In genomic region chr16:79757163-79757562, GRCh38 we compare ENCODE assay signal across 17 cellular contexts.
"Had no signal": no experiment of that assay in that cellular context is flagged by ENCODE, and none has a peak within 500 bp of the region (broad histone marks: within the 10 kb centered on the region; RNA-seq: fewer than 3 reads in every experiment).

No MANE protein-coding gene starts in this region.

- H3K36me3 ChIP-seq: ascending aorta, gastroesophageal sphincter, left ventricle myocardium inferior, suprapubic skin had no signal

- H3K27me3 ChIP-seq: ascending aorta, gastroesophageal sphincter, suprapubic skin had no signal

- H3K4me3 ChIP-seq: ascending aorta, coronary artery, gastroesophageal sphincter, left ventricle myocardium inferior, psoas muscle, suprapubic skin had no signal

- ATAC-seq: gastroesophageal sphincter; psoas muscle; sciatic nerve; stimulated activated naive B cell treated with anti-CD40 and anti-IgM and Interleukin-4, amounts not matched to agents 10 μg/mL and 1 μg/mL and 100 μg/mL, for 72 hours had no signal

- H3K27ac ChIP-seq: ascending aorta, coronary artery, epithelial cell of prostate, gastroesophageal sphincter, left ventricle myocardium inferior, psoas muscle, suprapubic skin had no signal

- DNase-seq: activated B cell treated with CpG ODN at 0.5 μM for 24 hours; activated naive CD4-positive, alpha-beta T cell; activated T-cell treated with anti-CD3 and anti-CD28 coated beads, Interleukin-2, amount 50 U/mL, for 48 hours; caudate nucleus; effector memory CD4-positive, alpha-beta T cell; left ventricle myocardium inferior; occipital lobe; psoas muscle; stimulated activated CD4-positive, alpha-beta T cell treated with anti-CD3 and anti-CD28 coated beads, Interleukin-2, amount 100 ng/mL, for 24 hours; stimulated activated naive B cell treated with anti-CD40 and anti-IgM and Interleukin-4, amounts not matched to agents 10 μg/mL and 1 μg/mL and 100 μg/mL, for 72 hours had no signal

- FAIRE-seq: keratinocyte had no signal
